ENCODE assay signal across 11 cellular contexts in the genomic region with DNA sequence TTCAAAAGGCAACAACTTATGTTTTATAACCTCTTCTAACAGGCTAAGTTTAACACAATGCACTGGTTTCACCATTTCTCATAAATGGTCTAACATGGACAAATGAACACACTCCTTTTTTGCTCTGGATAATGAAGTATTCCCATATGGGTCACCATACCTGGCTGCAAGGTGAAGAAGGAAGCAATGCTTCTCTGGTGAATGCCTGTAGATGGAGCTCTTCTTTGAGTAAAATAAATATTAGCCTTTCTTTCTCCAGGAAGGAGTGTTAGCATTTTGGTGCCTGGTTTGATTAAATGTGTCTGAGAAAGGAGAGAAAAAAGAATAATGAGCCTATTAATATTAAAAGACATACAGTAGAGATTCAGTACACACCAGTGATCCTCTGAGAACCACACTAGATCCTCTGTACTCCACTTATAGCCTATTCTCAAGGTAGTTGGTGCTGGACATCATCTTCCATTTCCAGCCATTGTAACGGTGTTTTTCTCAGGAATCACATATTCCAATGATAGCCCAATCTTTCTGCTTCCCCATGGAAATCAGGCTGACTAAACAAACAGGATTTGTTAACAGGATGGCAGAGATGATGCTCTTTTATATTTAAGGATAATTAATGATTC. TPM values are rescaled to one million over a fixed set of nuclear protein-coding genes. Genes with fewer than 3 reads are reported as not detected.
DNase-seq lines count a peak whose midpoint lies in the region; ATAC-seq and TF ChIP-seq lines count a peak whose summit lies in the region.
"Had no signal": no experiment of that assay in that cellular context is flagged by ENCODE, and none has a peak within 500 bp of the region (broad histone marks: within the 10 kb centered on the region; RNA-seq: fewer than 3 reads in every experiment).

No MANE protein-coding gene starts in this region.

- POLR2A ChIA-PET in HCT116 (lab: Charles Lee) = interaction anchor here (1.5 kb wide), 1 partner anchor 12 kb away, joined by 3 read pairs; no protein-coding TSS in a partner anchor

- DNase-seq in DMS153 treated with DMSO at 0.1 percent for 48 hours (lab: John Stamatoyannopoulos, UW; ENCODE audit: unreplicated experiment) = peak; percentile 64
- no peak for DNase-seq in HCT116 (ENCODE audit: low read depth, low spot score)
- peak; percentile 23 for DNase-seq in astrocyte of the hippocampus (ENCODE audit: low read depth, low spot score)
- no peak for DNase-seq in lower leg skin (ENCODE audit: low spot score in 2 of 2)
- no peak for DNase-seq in activated effector memory CD4-positive, alpha-beta T cell treated with Interleukin-2 at 50 U/mL for 16 hours
- DNase-seq: activated CD4-positive, alpha-beta T cell treated with anti-CD3 and anti-CD28 coated beads, Interleukin-2, amount 50 U/mL, for 4 hours; sigmoid colon had no signal

- H3K27ac ChIP-seq in HCT116 (ENCODE audit: low read depth, low read length) (no peak overlapping the region), liver (ENCODE audit: low read depth in 1 of 2, low read length in 2 of 2) (no peak overlapping the region)
- H3K27ac ChIP-seq: sigmoid colon, suprapubic skin had no signal

- peaks cover 92% of the 10 kb centered on the region for H3K79me2 ChIP-seq in HCT116 (ENCODE audit: insufficient read depth, low read length)

- TF ChIP-seq RAD21 in HCT116 (IDR thresholded peaks at IDR 0.05; ENCODE audit: low read depth) (peak; percentile 82), liver (IDR thresholded peaks at IDR 0.05) (peak; percentile 79)

- peaks cover 0 to 3% of the 10 kb centered on the region in 2 experiments; a peak in 1 of 4 replicates for H3K4me1 ChIP-seq in HCT116 (ENCODE audit: control insufficient read depth in 1 of 2, insufficient read depth in 2 of 2, low read length in 2 of 2)
- H3K4me1 ChIP-seq in liver (ENCODE audit: control insufficient read depth in 4 of 4, insufficient read depth in 4 of 4, low read length in 3 of 4) = no peaks in the 10 kb centered on the region
- H3K4me1 ChIP-seq: sigmoid colon had no signal

- H3K4me3 ChIP-seq in HCT116 (replicated peaks in 1 of 2; ENCODE audit: low read depth in 1 of 2, low read length in 2 of 2) (no peak overlapping the region), liver (ENCODE audit: low read depth in 1 of 3, low read length in 3 of 3) (no peak overlapping the region), lower leg skin (ENCODE audit: low read depth, poor library complexity, severe bottlenecking) (no peak overlapping the region)
- H3K4me3 ChIP-seq: sigmoid colon, suprapubic skin had no signal

- RAD21 ChIA-PET in HCT116 (lab: Charles Lee; ENCODE audit: low non-redundant PET in 1 of 2, low total read pairs in 2 of 2, uncharacterized antibody in 2 of 2, unreplicated experiment in 2 of 2) = interaction anchor here in 1 of 2 experiments (1.0 kb wide), 1 partner anchor 53 kb away, joined by 3 read pairs; no protein-coding TSS in a partner anchor

- BruUV-seq in HCT116 (replicated peaks; lab: Mats Ljungman, UMichigan) = no TSS peak

- peaks cover 15 to 22% of the 10 kb centered on the region in 2 experiments; a peak in 3 of 4 replicates for H3K36me3 ChIP-seq in HCT116 (ENCODE audit: control insufficient read depth in 1 of 2, insufficient read depth in 2 of 2, low read length in 2 of 2)
- H3K36me3 ChIP-seq in liver (ENCODE audit: control insufficient read depth in 4 of 4, insufficient read depth in 3 of 4, low read depth in 1 of 4, low read length in 3 of 4) = peaks cover 6 to 17% (median 14%) of the 10 kb centered on the region in 4 donors

- peak; percentile 88 for ATAC-seq in HCT116
- ATAC-seq in HG03439 (IDR thresholded peaks at IDR 0.05; ENCODE audit: unreplicated experiment) = no peak
- no peak for ATAC-seq in HG03025 (IDR thresholded peaks at IDR 0.05; ENCODE audit: low FRiP score, unreplicated experiment)

- 79% methylated on average over 1 of the region's 1 CpG for WGBS in liver
- WGBS in lower leg skin, 2 donors = 83 to 88% methylated on average over 1 of the region's 1 CpG

- no peaks in the 10 kb centered on the region for H3K27me3 ChIP-seq in HCT116 (ENCODE audit: insufficient read depth, low read length)
- no peaks in the 10 kb centered on the region for H3K27me3 ChIP-seq in liver (ENCODE audit: control insufficient read depth in 4 of 4, insufficient read depth in 4 of 4, low read length in 3 of 4)
- H3K27me3 ChIP-seq: sigmoid colon, suprapubic skin had no signal

- intact Hi-C loops in HCT116 (cut with micrococcal nuclease) (loop anchor here (1.0 kb wide), 2 partner anchors 53 to 161 kb away; a partner anchor contains a TSS), lower leg skin (cut with DNase I; ENCODE audit: low total_unique reads) (loop anchor here (10.0 kb wide), 1 partner anchor 157 kb away; a partner anchor contains a TSS)

- no peak overlapping the region for H3K4me2 ChIP-seq in HCT116 (ENCODE audit: low read length)

- no peak overlapping the region for H3K9ac ChIP-seq in HCT116 (ENCODE audit: low read length)
- no peak overlapping the region for H3K9ac ChIP-seq in liver (ENCODE audit: low read depth in 1 of 2, low read length in 2 of 2)

- H2AFZ ChIP-seq in HCT116 (ENCODE audit: low read depth, low read length, poor library complexity, severe bottlenecking) = no peak overlapping the region

- H3K9me3 ChIP-seq in HCT116 (ENCODE audit: control insufficient read depth in 1 of 2, insufficient read depth in 1 of 2, low read depth in 1 of 2, low read length in 2 of 2) = no peaks in the 10 kb centered on the region
- H3K9me3 ChIP-seq in liver (ENCODE audit: control insufficient read depth in 4 of 4, low read length in 3 of 4) = no peaks in the 10 kb centered on the region
- H3K9me3 ChIP-seq: sigmoid colon, suprapubic skin had no signal

- no peaks in the 10 kb centered on the region for H3K9me2 ChIP-seq in HCT116 (ENCODE audit: insufficient read depth)

- H4K20me1 ChIP-seq in HCT116 (ENCODE audit: insufficient read depth) = no peaks in the 10 kb centered on the region

- TF ChIP-seq CTCF in HCT116 (IDR thresholded peaks at IDR 0.05 in 2 of 3, conservative IDR thresholded peaks at IDR 0.05 in 1 of 3; ENCODE audit: borderline replicate concordance in 1 of 3, insufficient read depth in 1 of 3, low read depth in 2 of 3, low read length in 2 of 3) (peak; percentile 69 to 70 (median 70)), liver (IDR thresholded peaks at IDR 0.05; ENCODE audit: low read depth, low read length, missing input control) (peak; percentile 50), lower leg skin (IDR thresholded peaks at IDR 0.05) (no peak)

- CTCF ChIA-PET in HCT116 (lab: Charles Lee) = interaction anchor here (0.7 to 1.3 kb wide), 9 partner anchors 8 to 554 kb away, joined by 3 to 7 read pairs (median 3); a partner anchor contains a TSS

- TF ChIP-seq POLR2A in HCT116 (IDR thresholded peaks at IDR 0.05; ENCODE audit: borderline replicate concordance, extremely low read depth, insufficient read depth, insufficient read length) = no peak
- no peak for TF ChIP-seq POLR2A in lower leg skin (IDR thresholded peaks at IDR 0.05)

TF ChIP-seq in liver, 16 proteins besides CTCF, POLR2A, EP300 and RAD21 (continues in another document):
- TF ChIP-seq FOXA1 (IDR thresholded peaks at IDR 0.05) = no peak
- TF ChIP-seq, protein P1, sequence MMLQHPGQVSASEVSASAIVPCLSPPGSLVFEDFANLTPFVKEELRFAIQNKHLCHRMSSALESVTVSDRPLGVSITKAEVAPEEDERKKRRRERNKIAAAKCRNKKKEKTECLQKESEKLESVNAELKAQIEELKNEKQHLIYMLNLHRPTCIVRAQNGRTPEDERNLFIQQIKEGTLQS (IDR thresholded peaks at IDR 0.05) = no peak
- no peak for TF ChIP-seq RXRA (IDR thresholded peaks at IDR 0.05)
- no peak for TF ChIP-seq HNF4G (IDR thresholded peaks at IDR 0.05)
- TF ChIP-seq GABPA (IDR thresholded peaks at IDR 0.05 in 1 of 2, conservative IDR thresholded peaks at IDR 0.05 in 1 of 2) = no peak
- TF ChIP-seq, protein P2, sequence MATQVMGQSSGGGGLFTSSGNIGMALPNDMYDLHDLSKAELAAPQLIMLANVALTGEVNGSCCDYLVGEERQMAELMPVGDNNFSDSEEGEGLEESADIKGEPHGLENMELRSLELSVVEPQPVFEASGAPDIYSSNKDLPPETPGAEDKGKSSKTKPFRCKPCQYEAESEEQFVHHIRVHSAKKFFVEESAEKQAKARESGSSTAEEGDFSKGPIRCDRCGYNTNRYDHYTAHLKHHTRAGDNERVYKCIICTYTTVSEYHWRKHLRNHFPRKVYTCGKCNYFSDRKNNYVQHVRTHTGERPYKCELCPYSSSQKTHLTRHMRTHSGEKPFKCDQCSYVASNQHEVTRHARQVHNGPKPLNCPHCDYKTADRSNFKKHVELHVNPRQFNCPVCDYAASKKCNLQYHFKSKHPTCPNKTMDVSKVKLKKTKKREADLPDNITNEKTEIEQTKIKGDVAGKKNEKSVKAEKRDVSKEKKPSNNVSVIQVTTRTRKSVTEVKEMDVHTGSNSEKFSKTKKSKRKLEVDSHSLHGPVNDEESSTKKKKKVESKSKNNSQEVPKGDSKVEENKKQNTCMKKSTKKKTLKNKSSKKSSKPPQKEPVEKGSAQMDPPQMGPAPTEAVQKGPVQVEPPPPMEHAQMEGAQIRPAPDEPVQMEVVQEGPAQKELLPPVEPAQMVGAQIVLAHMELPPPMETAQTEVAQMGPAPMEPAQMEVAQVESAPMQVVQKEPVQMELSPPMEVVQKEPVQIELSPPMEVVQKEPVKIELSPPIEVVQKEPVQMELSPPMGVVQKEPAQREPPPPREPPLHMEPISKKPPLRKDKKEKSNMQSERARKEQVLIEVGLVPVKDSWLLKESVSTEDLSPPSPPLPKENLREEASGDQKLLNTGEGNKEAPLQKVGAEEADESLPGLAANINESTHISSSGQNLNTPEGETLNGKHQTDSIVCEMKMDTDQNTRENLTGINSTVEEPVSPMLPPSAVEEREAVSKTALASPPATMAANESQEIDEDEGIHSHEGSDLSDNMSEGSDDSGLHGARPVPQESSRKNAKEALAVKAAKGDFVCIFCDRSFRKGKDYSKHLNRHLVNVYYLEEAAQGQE (IDR thresholded peaks at IDR 0.05) = no peak
- no peak for TF ChIP-seq SP1 (IDR thresholded peaks at IDR 0.05)
- TF ChIP-seq JUND (IDR thresholded peaks at IDR 0.05) = no peak

RNA-seq across cellular contexts. Expression of a gene that starts 17.6 kb away (rescaled TPM):
- total RNA-seq in HCT116 (2021; ENCODE audit: unreplicated experiment) (35.8 TPM), liver (10 to 100 TPM; 22.5 to 48.4 TPM), lower leg skin (10 to 100 TPM; 34.9 to 46.1 (median 39.7) TPM)
- 31.3 and 38.4 TPM in 2 replicates for polyA plus RNA-seq in HCT116 (2012)
- polyA plus RNA-seq in liver = 10 to 100 TPM; 33.4 to 47.1 TPM

RNA-seq across cellular contexts. Expression of a gene that starts 21.9 kb away (rescaled TPM):
- 12.1 TPM for total RNA-seq in HCT116 (2021; ENCODE audit: unreplicated experiment)
- 4.2 and 6.1 TPM in 2 replicates for polyA plus RNA-seq in HCT116 (2012)
- total RNA-seq in liver = 1 to 10 TPM in 1 of 2 donors, not detected in 1; 9.0 TPM
- polyA plus RNA-seq in liver = under 1 TPM; 0.18 to 0.56 TPM
- total RNA-seq in lower leg skin = under 1 TPM in 1 of 4 donors, not detected in 3; 0.68 TPM
- total RNA-seq: sigmoid colon had no signal

RNA-seq across cellular contexts. Expression of a gene that starts 37.4 kb away (rescaled TPM):
- total RNA-seq in HCT116 (2021; ENCODE audit: unreplicated experiment) (85.1 TPM), liver (10 to 100 TPM in 1 of 2 donors, 1 to 10 TPM in 1; 7.8 to 10.1 TPM), lower leg skin (10 to 100 TPM; 14.9 to 24.5 (median 17.6) TPM)
- 69.4 and 80.6 TPM in 2 replicates for polyA plus RNA-seq in HCT116 (2012)
- 10 to 100 TPM in 1 of 2 donors, 1 to 10 TPM in 1; 4.3 to 16.1 TPM for polyA plus RNA-seq in liver

RNA-seq across cellular contexts. Expression of a gene that starts 38.1 kb away (rescaled TPM):
- 13.1 TPM for total RNA-seq in HCT116 (2021; ENCODE audit: unreplicated experiment)
- 12.6 and 14.9 TPM in 2 replicates for polyA plus RNA-seq in HCT116 (2012)
- 1 to 10 TPM; 2.0 to 9.0 TPM for total RNA-seq in liver
- polyA plus RNA-seq in liver = 1 to 10 TPM; 1.5 to 1.6 TPM
- 10 to 100 TPM; 20.1 to 29.6 (median 24.4) TPM for total RNA-seq in lower leg skin

Comparison
In these comparisons a context has a peak if more than half of its experiments do, and no peak if none do; other contexts are left out.
1. DNase-seq: peak in DMS153 treated with DMSO at 0.1 percent for 48 hours (single experiment) and astrocyte of the hippocampus (single experiment); none in HCT116 (single experiment), lower leg skin (0 of 2) and activated effector memory CD4-positive, alpha-beta T cell treated with Interleukin-2 at 50 U/mL for 16 hours (single experiment).
2. CTCF ChIP-seq: peak in HCT116 (3 of 3) and liver (single experiment); none in lower leg skin (0 of 3).